2 cellular contexts compared by ENCODE assay signal in genomic region chrX:12971282-12972003, GRCh38.
TF ChIP-seq lines count a peak whose summit lies in the region.

No MANE protein-coding gene starts in this region.

TF ChIP-seq in liver, 16 proteins besides CTCF, POLR2A, EP300 and RAD21 (continued from another document):
- no peak for TF ChIP-seq REST (IDR thresholded peaks at IDR 0.05)
- TF ChIP-seq HNF4G (IDR thresholded peaks at IDR 0.05), result no peak
- no peak for TF ChIP-seq RXRA (IDR thresholded peaks at IDR 0.05)
- TF ChIP-seq MAX (IDR thresholded peaks at IDR 0.05), result no peak
- no peak for TF ChIP-seq FOXA1 (IDR thresholded peaks at IDR 0.05)
- no peak for TF ChIP-seq TAF1 (conservative IDR thresholded peaks at IDR 0.05)
- no peak for TF ChIP-seq GABPA (IDR thresholded peaks at IDR 0.05 in 1 of 2, conservative IDR thresholded peaks at IDR 0.05 in 1 of 2)

TF ChIP-seq in HepG2, 621 proteins besides CTCF, POLR2A, EP300 and RAD21 (continued from another document):
- TF ChIP-seq AFF4 (CRISPR knock-in tag; IDR thresholded peaks at IDR 0.05) (no peak), ZKSCAN1 (IDR thresholded peaks at IDR 0.05; ENCODE audit: low read length) (no peak), POGK (CRISPR knock-in tag; conservative IDR thresholded peaks at IDR 0.05) (no peak), FOXJ3 (CRISPR knock-in tag; IDR thresholded peaks at IDR 0.05; ENCODE audit: borderline replicate concordance) (no peak), NR2C2 (CRISPR knock-in tag; IDR thresholded peaks at IDR 0.05; ENCODE audit: borderline replicate concordance) (no peak), FOXO1 (CRISPR knock-in tag; IDR thresholded peaks at IDR 0.05) (no peak), NFKB2 (CRISPR knock-in tag; IDR thresholded peaks at IDR 0.05; ENCODE audit: borderline replicate concordance) (no peak), ZNF256 (CRISPR knock-in tag; conservative IDR thresholded peaks at IDR 0.05) (no peak), ONECUT2 (CRISPR knock-in tag; IDR thresholded peaks at IDR 0.05) (no peak), PBX2 (CRISPR knock-in tag; IDR thresholded peaks at IDR 0.05) (no peak), BATF2 (CRISPR knock-in tag; IDR thresholded peaks at IDR 0.05) (no peak), DMTF1 (CRISPR knock-in tag; IDR thresholded peaks at IDR 0.05) (no peak), ZNF557 (CRISPR knock-in tag; IDR thresholded peaks at IDR 0.05) (no peak)
TF ChIP-seq in HepG2: peak in this region for 0.
